Comparison of ENCODE assay signal across 23 cellular contexts in genomic region chr20:3916347-3916746, GRCh38. TPM values are rescaled to one million over a fixed set of nuclear protein-coding genes. Genes with fewer than 3 reads are reported as not detected.
DNase-seq lines count a peak whose midpoint lies in the region; ATAC-seq, FAIRE-seq and TF ChIP-seq lines count a peak whose summit lies in the region.
"Had no signal": no experiment of that assay in that cellular context is flagged by ENCODE, and none has a peak within 500 bp of the region (broad histone marks: within the 10 kb centered on the region; RNA-seq: fewer than 3 reads in every experiment).

No MANE protein-coding gene starts in this region.

- H3K9me3 ChIP-seq in HepG2 (ENCODE audit: low read length): no peaks in the 10 kb centered on the region
- H3K9me3 ChIP-seq in right lobe of liver: no peaks in the 10 kb centered on the region
- no peaks in the 10 kb centered on the region for H3K9me3 ChIP-seq in neutrophil
- H3K9me3 ChIP-seq: BLaER1 treated with 17β-estradiol and CSF1 and Interleukin-3, amounts not matched to agents 10 nM and 100 nM; MG63 had no signal

- H3K27ac Mint-ChIP-seq in activated CD4-positive, alpha-beta T cell treated with anti-CD3 and anti-CD28 coated beads, Interleukin-2, amount 10 ng/mL, durations not matched to agents 24 days and 14 days: peak overlapping the region; percentile 28
- peak overlapping the region; percentile 83 for H3K27ac Mint-ChIP-seq in activated T-helper 17 cell treated with anti-CD3 and anti-CD28 coated beads, Interleukin-2, amount 50 U/mL, for 72 hours

- peaks cover 66% of the 10 kb centered on the region for H3K36me3 Mint-ChIP-seq in activated CD4-positive, alpha-beta T cell treated with anti-CD3 and anti-CD28 coated beads, Interleukin-2, amount 10 ng/mL, durations not matched to agents 24 days and 14 days (ENCODE audit: low read depth)
- peaks cover 98% of the 10 kb centered on the region for H3K36me3 Mint-ChIP-seq in activated T-helper 17 cell treated with anti-CD3 and anti-CD28 coated beads, Interleukin-2, amount 50 U/mL, for 72 hours (ENCODE audit: low read depth)

- TF ChIP-seq RAD21 in HepG2 (CRISPR knock-in tag; IDR thresholded peaks at IDR 0.05): no peak

- peaks cover 30 to 78% of the 10 kb centered on the region in 2 experiments for H3K36me3 ChIP-seq in HepG2 (replicated peaks in 1 of 2; ENCODE audit: control insufficient read depth in 1 of 2, insufficient read depth in 2 of 2, low read length in 2 of 2)
- H3K36me3 ChIP-seq in right lobe of liver: peaks cover 0 to 70% (median 14%) of the 10 kb centered on the region in 4 donors
- H3K36me3 ChIP-seq in neutrophil: peaks cover 66% of the 10 kb centered on the region

- H2AFZ ChIP-seq in HepG2 (ENCODE audit: low read length): no peak overlapping the region

- H3K4me1 ChIP-seq in HepG2 (ENCODE audit: insufficient read depth, low read length) (no peaks in the 10 kb centered on the region), right lobe of liver (no peaks in the 10 kb centered on the region), neutrophil (ENCODE audit: control insufficient read depth in 1 of 2, insufficient read depth in 1 of 2, low read depth in 1 of 2, low read length in 1 of 2) (peaks cover 5 to 9% of the 10 kb centered on the region in 2 experiments)

- TF ChIP-seq EP300 in HepG2 (IDR thresholded peaks at IDR 0.05; ENCODE audit: low read depth in 2 of 2, low read length in 2 of 2): no peak
- TF ChIP-seq EP300 in HepG2 (CRISPR knock-in tag; IDR thresholded peaks at IDR 0.05; ENCODE audit: borderline replicate concordance): no peak

- DNase-seq in activated CD4-positive, alpha-beta T cell treated with anti-CD3 and anti-CD28 coated beads, Interleukin-2, amount 10 ng/mL, durations not matched to agents 24 days and 14 days: no peak
- DNase-seq in activated CD4-positive, alpha-beta T cell treated with anti-CD3 and anti-CD28 coated beads for 4 hours: no peak
- DNase-seq in HepG2 (ENCODE audit: low spot score) (no peak), right lobe of liver (no peak)
- no peak for DNase-seq in effector CD4-positive, alpha-beta T cell
- DNase-seq: DMS53, GDM1, MG63, NCI-H1417, NCI-H1694 treated with DMSO at 0.1 percent for 48 hours, NCI-H2081 treated with DMSO at 0.1 percent for 48 hours, NCI-H2171 treated with DMSO at 0.1 percent for 48 hours, NCI-H446, NCI-H526 had no signal

- peaks cover 25% of the 10 kb centered on the region for H3K4me1 Mint-ChIP-seq in activated CD4-positive, alpha-beta T cell treated with anti-CD3 and anti-CD28 coated beads, Interleukin-2, amount 10 ng/mL, durations not matched to agents 24 days and 14 days
- H3K4me1 Mint-ChIP-seq in activated T-helper 17 cell treated with anti-CD3 and anti-CD28 coated beads, Interleukin-2, amount 50 U/mL, for 72 hours: peaks cover 33% of the 10 kb centered on the region

- no peak overlapping the region for H3K4me3 ChIP-seq in HepG2 (replicated peaks in 1 of 3; ENCODE audit: insufficient read depth in 1 of 3, low read depth in 2 of 3, low read length in 3 of 3)
- H3K4me3 ChIP-seq in right lobe of liver: no peak overlapping the region
- no peak overlapping the region for H3K4me3 ChIP-seq in neutrophil (ENCODE audit: low read depth in 1 of 2, low read length in 1 of 2)
- H3K4me3 ChIP-seq: BLaER1 treated with 17β-estradiol and CSF1 and Interleukin-3, amounts not matched to agents 10 nM and 100 nM; MG63 had no signal

- TF ChIP-seq POLR2A in HepG2 (IDR thresholded peaks at IDR 0.05; ENCODE audit: insufficient read depth in 1 of 2, low read depth in 2 of 2, low read length in 2 of 2): no peak
- TF ChIP-seq POLR2A in right lobe of liver (IDR thresholded peaks at IDR 0.05): no peak

- no peak overlapping the region for H3K4me3 Mint-ChIP-seq in activated CD4-positive, alpha-beta T cell treated with anti-CD3 and anti-CD28 coated beads, Interleukin-2, amount 10 ng/mL, durations not matched to agents 24 days and 14 days
- no peak overlapping the region for H3K4me3 Mint-ChIP-seq in activated T-helper 17 cell treated with anti-CD3 and anti-CD28 coated beads, Interleukin-2, amount 50 U/mL, for 72 hours

- H3K4me2 ChIP-seq in HepG2 (ENCODE audit: low read depth, low read length): no peak overlapping the region

- no peak for FAIRE-seq in HepG2 (lab: Jason Lieb, UNC)
- FAIRE-seq: GM19239, H1 had no signal

- intact Hi-C loops in activated CD4-positive, alpha-beta T cell treated with anti-CD3 and anti-CD28 coated beads, Interleukin-2, amount 10 ng/mL, durations not matched to agents 24 days and 14 days (cut with micrococcal nuclease): no loop called here
- intact Hi-C loops in HepG2 (cut with micrococcal nuclease; ENCODE audit: unreplicated experiment): no loop called here
- intact Hi-C loops in right lobe of liver (cut with DNase I): no loop called here

- BruUV-seq in HepG2 (replicated peaks; lab: Mats Ljungman, UMichigan): no TSS peak

- H3K27me3 Mint-ChIP-seq in activated CD4-positive, alpha-beta T cell treated with anti-CD3 and anti-CD28 coated beads, Interleukin-2, amount 10 ng/mL, durations not matched to agents 24 days and 14 days: no peaks in the 10 kb centered on the region
- no peaks in the 10 kb centered on the region for H3K27me3 Mint-ChIP-seq in activated T-helper 17 cell treated with anti-CD3 and anti-CD28 coated beads, Interleukin-2, amount 50 U/mL, for 72 hours

- H3K9me3 Mint-ChIP-seq in activated CD4-positive, alpha-beta T cell treated with anti-CD3 and anti-CD28 coated beads, Interleukin-2, amount 10 ng/mL, durations not matched to agents 24 days and 14 days: no peaks in the 10 kb centered on the region
- H3K9me3 Mint-ChIP-seq in activated T-helper 17 cell treated with anti-CD3 and anti-CD28 coated beads, Interleukin-2, amount 50 U/mL, for 72 hours: no peaks in the 10 kb centered on the region

- H3K79me2 ChIP-seq in HepG2 (ENCODE audit: insufficient read depth, low read length): peaks cover 55% of the 10 kb centered on the region

- in situ Hi-C loops in HepG2 (cut with HindIII; ENCODE audit: extremely low pct_ligation_motif_present, low pct_unique_long_range_greater_than_20kb): no loop called here

- TF ChIP-seq CTCF in HepG2 (CRISPR knock-in tag; IDR thresholded peaks at IDR 0.05) (no peak), right lobe of liver (IDR thresholded peaks at IDR 0.05) (no peak), neutrophil (IDR thresholded peaks at IDR 0.05) (no peak)

- H3K27ac ChIP-seq in HepG2 (ENCODE audit: extremely low read length, insufficient read depth, low read length): no peak overlapping the region
- H3K27ac ChIP-seq in right lobe of liver: no peak overlapping the region
- peak overlapping the region; percentile 34 for H3K27ac ChIP-seq in neutrophil
- H3K27ac ChIP-seq: 22Rv1 had no signal

- no peaks in the 10 kb centered on the region for H4K20me1 ChIP-seq in HepG2 (ENCODE audit: insufficient read depth, low read length)

- H3K9ac ChIP-seq in HepG2 (ENCODE audit: insufficient read depth, low read depth, low read length): no peak overlapping the region
- H3K9ac ChIP-seq: BLaER1 treated with 17β-estradiol and CSF1 and Interleukin-3, amounts not matched to agents 10 nM and 100 nM had no signal

- POLR2A ChIA-PET in HepG2 (lab: Yijun Ruan, JAX): no interaction called here

- WGBS in HepG2 (ENCODE audit: low lambda C conversion rate): 93% methylated on average over 2 of the region's 2 CpGs
- WGBS in right lobe of liver (ENCODE audit: insufficient coverage, low coverage, low lambda C conversion rate, missing lambda C conversion rate): 62% methylated on average over 2 of the region's 2 CpGs

- CTCF ChIA-PET in HepG2 (lab: Yijun Ruan, JAX; ENCODE audit: low intra/inter-chr PET ratio, low total read pairs): no interaction called here

- ATAC-seq in HepG2 (no peak), right lobe of liver (no peak), HG03565 (IDR thresholded peaks at IDR 0.05; ENCODE audit: unreplicated experiment) (no peak)
- ATAC-seq in activated T-helper 17 cell treated with anti-CD3 and anti-CD28 coated beads, Interleukin-2, amount 50 U/mL, for 72 hours (replicated peaks): no peak
- ATAC-seq: HCT116, Right ventricle myocardium inferior had no signal

- H3K27me3 ChIP-seq in HepG2 (ENCODE audit: control insufficient read depth in 1 of 2, insufficient read depth in 2 of 2, low read length in 2 of 2): no peaks in the 10 kb centered on the region
- no peaks in the 10 kb centered on the region for H3K27me3 ChIP-seq in right lobe of liver
- no peaks in the 10 kb centered on the region for H3K27me3 ChIP-seq in neutrophil
- H3K27me3 ChIP-seq: BLaER1 treated with 17β-estradiol and CSF1 and Interleukin-3, amounts not matched to agents 10 nM and 100 nM; MG63 had no signal

TF ChIP-seq in HepG2, 621 proteins besides CTCF, POLR2A, EP300 and RAD21 (continues in another document):
- no peak for TF ChIP-seq MYNN (CRISPR knock-in tag; IDR thresholded peaks at IDR 0.05; ENCODE audit: low read depth)
- TF ChIP-seq PHB2 (IDR thresholded peaks at IDR 0.05; ENCODE audit: partially characterized antibody): no peak

RNA-seq across cellular contexts. Expression of gene PANK2, which starts 27.2 kb away (rescaled TPM):
- total RNA-seq in activated CD4-positive, alpha-beta T cell treated with anti-CD3 and anti-CD28 coated beads, Interleukin-2, amount 10 ng/mL, durations not matched to agents 24 days and 14 days: 45.4 and 52.2 TPM in 2 replicates
- total RNA-seq in HepG2 (2016; rRNA removed; fragmentation: Illumina TruSeq; extraction: Trizol) (123 and 127 TPM in 2 replicates), right lobe of liver (10 to 100 TPM; 13.0 to 17.8 (median 13.8) TPM)
- 91.5 and 107 TPM in 2 replicates for total RNA-seq in HepG2 (2016; cell fraction: cytosol; rRNA removed; fragmentation: Illumina TruSeq; extraction: Trizol; ENCODE audit: low read depth)
- 126 TPM in 2 replicates for total RNA-seq in HepG2 (2016; cell fraction: insoluble cytoplasmic fraction; rRNA removed; fragmentation: Illumina TruSeq; extraction: Trizol)
- 107 and 121 TPM in 2 replicates for total RNA-seq in HepG2 (2016; cell fraction: membrane; rRNA removed; fragmentation: Illumina TruSeq; extraction: Trizol)
- 89.8 and 90.2 TPM in 2 replicates for total RNA-seq in HepG2 (2016; cell fraction: nucleus; rRNA removed; fragmentation: Illumina TruSeq; extraction: Trizol)
- 31.2 and 39.2 TPM in 2 replicates for polyA plus RNA-seq in HepG2 (2011; rRNA removed)
- 23.0 and 31.7 TPM in 2 replicates for polyA plus RNA-seq in HepG2 (2011; cell fraction: cytosol; rRNA removed)
- polyA plus RNA-seq in HepG2 (2011; cell fraction: nucleus; rRNA removed): 41.6 and 42.6 TPM in 2 replicates
- polyA plus RNA-seq in HepG2 (2012): 57.3 and 61.8 TPM in 2 replicates
- polyA plus RNA-seq in HepG2 (2016; cell fraction: cytosol; fragmentation: Illumina TruSeq; extraction: Trizol; ENCODE audit: low read depth): 37.8 and 43.1 TPM in 2 replicates
- 105 and 120 TPM in 2 replicates for polyA plus RNA-seq in HepG2 (2016; cell fraction: insoluble cytoplasmic fraction; fragmentation: Illumina TruSeq; extraction: Trizol; ENCODE audit: low read depth)
- 70.7 and 71.1 TPM in 2 replicates for polyA plus RNA-seq in HepG2 (2016; cell fraction: membrane; fragmentation: Illumina TruSeq; extraction: Trizol; ENCODE audit: low read depth)
- 77.9 and 84.3 TPM in 2 replicates for polyA plus RNA-seq in HepG2 (2016; cell fraction: nucleus; fragmentation: Illumina TruSeq; extraction: Trizol; ENCODE audit: insufficient read depth, low read depth)
- polyA minus RNA-seq in HepG2 (2011; rRNA and poly(A)+ RNA removed; ENCODE audit: low replicate concordance): 24.2 and 40.6 TPM in 2 replicates
- 23.3 and 28.9 TPM in 2 replicates for polyA minus RNA-seq in HepG2 (2011; cell fraction: cytosol; rRNA and poly(A)+ RNA removed)
- 83.4 and 101 TPM in 2 replicates for polyA minus RNA-seq in HepG2 (2011; cell fraction: nucleus; rRNA and poly(A)+ RNA removed)
- total RNA-seq in activated T-helper 17 cell treated with anti-CD3 and anti-CD28 coated beads, Interleukin-2, amount 50 U/mL, for 72 hours: 10 to 100 TPM; 61.1 to 64.3 TPM
